20 cellular contexts compared by ENCODE assay signal in genomic region chr5:176481659-176482213, GRCh38.
DNase-seq lines count a peak whose midpoint lies in the region; ATAC-seq and TF ChIP-seq lines count a peak whose summit lies in the region.
"Had no signal": no experiment of that assay in that cellular context is flagged by ENCODE, and none has a peak within 500 bp of the region (broad histone marks: within the 10 kb centered on the region; RNA-seq: fewer than 3 reads in every experiment).

No MANE protein-coding gene starts in this region.

- ATAC-seq in stimulated activated naive CD8-positive, alpha-beta T cell treated with anti-CD3 and anti-CD28 coated beads, Interleukin-15, Interleukin-2, amounts not matched to agents 100 U/mL and 50 U/mL, for 24 hours = peak; percentile 49
- no peak for ATAC-seq in stimulated activated naive CD8-positive, alpha-beta T cell treated with anti-CD3 and anti-CD28 coated beads, Interleukin-15, amount 100 ng/mL, for 72 hours
- ATAC-seq in GM21381 (IDR thresholded peaks at IDR 0.05; ENCODE audit: unreplicated experiment) = no peak
- ATAC-seq in HG03378 (IDR thresholded peaks at IDR 0.05; ENCODE audit: unreplicated experiment) = no peak
- ATAC-seq: heart left ventricle; naive thymus-derived CD4-positive, alpha-beta T cell had no signal

- no peaks in the 10 kb centered on the region for H3K27me3 ChIP-seq in brain microvascular endothelial cell (replicated peaks)
- H3K27me3 ChIP-seq: adrenal gland, heart left ventricle, MG63 had no signal

- H3K27me3 Mint-ChIP-seq in stimulated activated naive CD8-positive, alpha-beta T cell treated with anti-CD3 and anti-CD28 coated beads, Interleukin-15, amount 100 ng/mL, for 72 hours = no peaks in the 10 kb centered on the region
- no peaks in the 10 kb centered on the region for H3K27me3 Mint-ChIP-seq in stimulated activated naive CD8-positive, alpha-beta T cell treated with anti-CD3 and anti-CD28 coated beads, Interleukin-15, Interleukin-2, amounts not matched to agents 100 ng/mL and 50 ng/mL, for 24 hours
- H3K27me3 Mint-ChIP-seq: CD4-positive, alpha-beta memory T cell; naive thymus-derived CD4-positive, alpha-beta T cell had no signal

- H3K27ac Mint-ChIP-seq in stimulated activated naive CD8-positive, alpha-beta T cell treated with anti-CD3 and anti-CD28 coated beads, Interleukin-15, amount 100 ng/mL, for 72 hours = no peak overlapping the region
- peak overlapping the region; percentile 49 for H3K27ac Mint-ChIP-seq in stimulated activated naive CD8-positive, alpha-beta T cell treated with anti-CD3 and anti-CD28 coated beads, Interleukin-15, Interleukin-2, amounts not matched to agents 100 ng/mL and 50 ng/mL, for 24 hours
- H3K27ac Mint-ChIP-seq: activated T-helper 1 cell treated with anti-CD3 and anti-CD28 coated beads, Interleukin-12 subunit alpha, Interleukin-12 subunit beta, Interleukin-2, Interleukin-4 antibody, amounts not matched to agents 30 ng/mL and 10 ng/mL and 1 ng/mL, durations not matched to agents 14 hours and 24 hours and 36 hours had no signal

- peaks cover 25% of the 10 kb centered on the region for H3K4me1 Mint-ChIP-seq in stimulated activated naive CD8-positive, alpha-beta T cell treated with anti-CD3 and anti-CD28 coated beads, Interleukin-15, amount 100 ng/mL, for 72 hours
- H3K4me1 Mint-ChIP-seq in stimulated activated naive CD8-positive, alpha-beta T cell treated with anti-CD3 and anti-CD28 coated beads, Interleukin-15, Interleukin-2, amounts not matched to agents 100 ng/mL and 50 ng/mL, for 24 hours (ENCODE audit: low read depth) = peaks cover 18% of the 10 kb centered on the region

- H3K36me3 Mint-ChIP-seq in stimulated activated naive CD8-positive, alpha-beta T cell treated with anti-CD3 and anti-CD28 coated beads, Interleukin-15, Interleukin-2, amounts not matched to agents 100 ng/mL and 50 ng/mL, for 24 hours (ENCODE audit: low read depth) = peaks cover 53% of the 10 kb centered on the region

- H3K9me3 Mint-ChIP-seq in stimulated activated naive CD8-positive, alpha-beta T cell treated with anti-CD3 and anti-CD28 coated beads, Interleukin-15, amount 100 ng/mL, for 72 hours = no peaks in the 10 kb centered on the region
- H3K9me3 Mint-ChIP-seq in stimulated activated naive CD8-positive, alpha-beta T cell treated with anti-CD3 and anti-CD28 coated beads, Interleukin-15, Interleukin-2, amounts not matched to agents 100 ng/mL and 50 ng/mL, for 24 hours = no peaks in the 10 kb centered on the region
- H3K9me3 Mint-ChIP-seq: activated T-helper 1 cell treated with anti-CD3 and anti-CD28 coated beads, Interleukin-12 subunit alpha, Interleukin-12 subunit beta, Interleukin-2, Interleukin-4 antibody, amounts not matched to agents 30 ng/mL and 10 ng/mL and 1 ng/mL, durations not matched to agents 14 hours and 24 hours and 36 hours; CD4-positive, alpha-beta memory T cell; immature natural killer cell; naive thymus-derived CD4-positive, alpha-beta T cell had no signal

- no peak for DNase-seq in stimulated activated naive CD8-positive, alpha-beta T cell treated with anti-CD3 and anti-CD28 coated beads, Interleukin-15, Interleukin-2, amounts not matched to agents 100 U/mL and 50 U/mL, for 24 hours
- DNase-seq in stimulated activated naive CD8-positive, alpha-beta T cell treated with anti-CD3 and anti-CD28 coated beads, Interleukin-15, amount 100 ng/mL, for 72 hours = no peak
- DNase-seq in NCI-H526 treated with DMSO at 0.1 percent for 48 hours (lab: John Stamatoyannopoulos, UW) (peak; percentile 1), brain microvascular endothelial cell (peak; percentile 43), activated gamma-delta T cell treated with Interleukin-2 at 50 U/mL for 16 hours (no peak)
- DNase-seq: adrenal gland; caudate nucleus; CD4-positive, alpha-beta memory T cell; effector CD8-positive, alpha-beta T cell; heart left ventricle; immature natural killer cell; MG63; naive thymus-derived CD4-positive, alpha-beta T cell; NK-92 treated with Interleukin-12 subunit alpha and Interleukin-12 subunit beta, amount 100 ng/mL, for 24 hours; stimulated activated CD4-positive, alpha-beta T cell treated with anti-CD3 and anti-CD28 coated beads, Interleukin-2, amount 100 ng/mL, for 48 hours; SW 1271 had no signal

- in situ Hi-C loops in brain microvascular endothelial cell (cut with HindIII; ENCODE audit: low pct_ligation_motif_present, low sequenced_read_pairs) = no loop called here

- peaks cover 17% of the 10 kb centered on the region for H3K36me3 ChIP-seq in brain microvascular endothelial cell (replicated peaks)

- no peak overlapping the region for H3K4me3 Mint-ChIP-seq in stimulated activated naive CD8-positive, alpha-beta T cell treated with anti-CD3 and anti-CD28 coated beads, Interleukin-15, amount 100 ng/mL, for 72 hours
- no peak overlapping the region for H3K4me3 Mint-ChIP-seq in stimulated activated naive CD8-positive, alpha-beta T cell treated with anti-CD3 and anti-CD28 coated beads, Interleukin-15, Interleukin-2, amounts not matched to agents 100 ng/mL and 50 ng/mL, for 24 hours
- H3K4me3 Mint-ChIP-seq: activated T-helper 1 cell treated with anti-CD3 and anti-CD28 coated beads, Interleukin-12 subunit alpha, Interleukin-12 subunit beta, Interleukin-2, Interleukin-4 antibody, amounts not matched to agents 30 ng/mL and 10 ng/mL and 1 ng/mL, durations not matched to agents 14 hours and 24 hours and 36 hours; CD4-positive, alpha-beta memory T cell; immature natural killer cell; naive thymus-derived CD4-positive, alpha-beta T cell had no signal

- H3K4me3 ChIP-seq in brain microvascular endothelial cell (ENCODE audit: low read depth, low read length) = no peak overlapping the region
- H3K4me3 ChIP-seq: adrenal gland, heart left ventricle, MG63 had no signal

- H3K27ac ChIP-seq in brain microvascular endothelial cell = peak overlapping the region; percentile 35
- H3K27ac ChIP-seq: adrenal gland, heart left ventricle had no signal

- no peak for TF ChIP-seq CTCF in brain microvascular endothelial cell (IDR thresholded peaks at IDR 0.05; ENCODE audit: low read depth, low read length, missing control alignments)

Comparison
In these comparisons a context has a peak if more than half of its experiments do, and no peak if none do; other contexts are left out.
1. DNase-seq: peak in NCI-H526 treated with DMSO at 0.1 percent for 48 hours (single experiment) and brain microvascular endothelial cell (single experiment); none in stimulated activated naive CD8-positive, alpha-beta T cell treated with anti-CD3 and anti-CD28 coated beads, Interleukin-15, Interleukin-2, amounts not matched to agents 100 U/mL and 50 U/mL, for 24 hours (single experiment), stimulated activated naive CD8-positive, alpha-beta T cell treated with anti-CD3 and anti-CD28 coated beads, Interleukin-15, amount 100 ng/mL, for 72 hours (0 of 2) and activated gamma-delta T cell treated with Interleukin-2 at 50 U/mL for 16 hours (single experiment).